Comparison of ENCODE assay signal across 8 cellular contexts in genomic region chr17:5191541-5192417, GRCh38.
DNase-seq lines count a peak whose midpoint lies in the region; TF ChIP-seq lines count a peak whose summit lies in the region.

TSS of gene ZNF594 (minus strand) at chr17:5191868. CDS start at chr17:5184256, 7,612 bp downstream.

- H2AFZ ChIP-seq in MM.1S (ENCODE audit: low read length) (peak within 1 kb of the TSS; percentile 90), neuron (ENCODE audit: low read depth, low read length) (peak within 1 kb of the TSS; percentile 83)

- peak; percentile 96 for DNase-seq in GDM1 (lab: John Stamatoyannopoulos, UW)
- DNase-seq in HAP-1 (ENCODE audit: low spot score in 2 of 2), result peak; percentile 92 to 98
- peak; percentile 98 for DNase-seq in MM.1S
- peak; percentile 54 for DNase-seq in SIG-M5 (lab: John Stamatoyannopoulos, UW)
- DNase-seq in activated gamma-delta T cell treated with anti-CD3 and anti-CD28 coated beads, Interleukin-2, amount 50 U/mL, for 16 hours (ENCODE audit: low read depth), result peak; percentile 97
- DNase-seq in foreskin melanocyte, result peak; percentile 94
- peak; percentile 92 for DNase-seq in stromal cell of bone marrow (ENCODE audit: low read depth)

- no peaks in the 10 kb centered on the region for H4K20me1 ChIP-seq in MM.1S (ENCODE audit: insufficient read depth, low read length)

- H3F3A ChIP-seq in MM.1S (ENCODE audit: insufficient read depth, low read length), result no peaks in the 10 kb centered on the region

- H3K4me3 ChIP-seq in HAP-1 (peak within 1 kb of the TSS; percentile 87), MM.1S (ENCODE audit: low read length) (peak within 1 kb of the TSS; percentile 79), neuron (ENCODE audit: low read length) (peak within 1 kb of the TSS; percentile 99)

- H3K27me3 ChIP-seq in HAP-1 (ENCODE audit: low read depth), result no peaks in the 10 kb centered on the region
- H3K27me3 ChIP-seq in MM.1S (replicated peaks; ENCODE audit: insufficient read depth, low read length), result no peaks in the 10 kb centered on the region
- H3K27me3 ChIP-seq in neuron (ENCODE audit: insufficient read depth, low read length), result no peaks in the 10 kb centered on the region

- in situ Hi-C loops in HAP-1 (cut with MboI; ENCODE audit: low sequenced_read_pairs), result no loop called here

- H3K4me1 ChIP-seq in HAP-1 (no peaks in the 10 kb centered on the region; the same call in 1 of the 2 replicates), MM.1S (ENCODE audit: low read length) (peaks cover 3% of the 10 kb centered on the region; the same call in 1 of the 2 replicates), neuron (ENCODE audit: insufficient read depth, low read length) (peaks cover 13% of the 10 kb centered on the region)

- no peaks in the 10 kb centered on the region for H3K9me2 ChIP-seq in MM.1S (replicated peaks; ENCODE audit: insufficient read depth, low read length)

- peak; percentile 86 for TF ChIP-seq CTCF in MM.1S (IDR thresholded peaks at IDR 0.05; ENCODE audit: low read length)

- peak within 1 kb of the TSS; percentile 71 for H3K4me2 ChIP-seq in MM.1S (ENCODE audit: low read depth, low read length)

- peak within 1 kb of the TSS; percentile 67 for H3K9ac ChIP-seq in MM.1S (ENCODE audit: low read length)

- H3K27ac ChIP-seq in MM.1S (ENCODE audit: low read length), result peak within 1 kb of the TSS; percentile 33; the same call in 1 of the 2 replicates

- peaks cover 20% of the 10 kb centered on the region for H3K79me2 ChIP-seq in MM.1S (ENCODE audit: low read length)

- peaks cover 18% of the 10 kb centered on the region for H3K9me3 ChIP-seq in HAP-1
- no peaks in the 10 kb centered on the region for H3K9me3 ChIP-seq in MM.1S (replicated peaks; ENCODE audit: insufficient read depth, low read length)
- peaks cover 21% of the 10 kb centered on the region for H3K9me3 ChIP-seq in neuron (ENCODE audit: low read length)

- H3K36me3 ChIP-seq in HAP-1 (replicated peaks), result peaks cover 13% of the 10 kb centered on the region
- H3K36me3 ChIP-seq in MM.1S (replicated peaks; ENCODE audit: insufficient read depth, low read length), result no peaks in the 10 kb centered on the region
- peaks cover 33% of the 10 kb centered on the region for H3K36me3 ChIP-seq in neuron (ENCODE audit: insufficient read depth, low read length)

Comparison
In these comparisons a context has a peak if more than half of its experiments do, and no peak if none do; other contexts are left out.
1. Peak in every context shown above with its lines: DNase-seq, H3K4me3 ChIP-seq and H3K27ac ChIP-seq.